23 cellular contexts compared by ENCODE assay signal in genomic region chr18:24278591-24278990, GRCh38.
"Had no signal": no experiment of that assay in that cellular context is flagged by ENCODE, and none has a peak within 500 bp of the region (broad histone marks: within the 10 kb centered on the region; RNA-seq: fewer than 3 reads in every experiment).

No MANE protein-coding gene starts in this region.

- FAIRE-seq: colon had no signal

- H3K27ac ChIP-seq: coronary artery, dorsolateral prefrontal cortex, epithelial cell of prostate, esophagus squamous epithelium, gastroesophageal sphincter, heart right ventricle, left lung, lower lobe of right lung had no signal

- H3K9me3 ChIP-seq: esophagus squamous epithelium, gastroesophageal sphincter, heart right ventricle, left lung, lower lobe of right lung, mucosa of descending colon had no signal

- H3K4me3 ChIP-seq: coronary artery, dorsolateral prefrontal cortex, esophagus squamous epithelium, gastroesophageal sphincter, heart right ventricle, left lung, lower lobe of right lung, mucosa of descending colon had no signal

- ATAC-seq: esophagus mucosa, gastroesophageal sphincter, heart right ventricle, left cardiac atrium, left lung, left ventricle myocardium superior, lower lobe of right lung, mucosa of descending colon had no signal

- DNase-seq: dermis blood vessel endothelial cell; dorsolateral prefrontal cortex; effector CD4-positive, alpha-beta T cell; effector memory CD4-positive, alpha-beta T cell; erythroblast; esophagus squamous epithelium; foreskin fibroblast; foreskin melanocyte; head of caudate nucleus; heart right ventricle; hippocampal formation; left cardiac atrium; left lung; left ventricle myocardium superior; lower lobe of right lung; mesenchymal stem cell; mucosa of descending colon; naive B cell had no signal

- H3K27me3 ChIP-seq: dorsolateral prefrontal cortex, esophagus squamous epithelium, gastroesophageal sphincter, heart right ventricle, left lung had no signal

- H3K36me3 ChIP-seq: esophagus squamous epithelium, gastroesophageal sphincter, heart right ventricle, left lung, lower lobe of right lung had no signal
